Comparison of ENCODE assay signal across 1 cellular context in genomic region chr17:82227629-82228277, GRCh38.
TF ChIP-seq lines count a peak whose summit lies in the region.

No MANE protein-coding gene starts in this region.

TF ChIP-seq in IMR-90, 13 proteins besides CTCF, POLR2A, EP300 and RAD21 (continued from another document):
- TF ChIP-seq MXI1 (IDR thresholded peaks at IDR 0.05; ENCODE audit: borderline replicate concordance, low read depth, low read length) (no peak), SMC3 (IDR thresholded peaks at IDR 0.05; ENCODE audit: low read depth, low read length) (no peak), MAFK (IDR thresholded peaks at IDR 0.05; ENCODE audit: low read depth, low read length) (no peak), RFX5 (IDR thresholded peaks at IDR 0.05; ENCODE audit: low read depth, low read length) (no peak), MAZ (IDR thresholded peaks at IDR 0.05; ENCODE audit: borderline replicate concordance, low read depth, low read length) (no peak), NFE2L2 (IDR thresholded peaks at IDR 0.05; ENCODE audit: low read depth, low read length) (no peak), CEBPB (IDR thresholded peaks at IDR 0.05; ENCODE audit: low read depth, low read length) (no peak), CHD1 (IDR thresholded peaks at IDR 0.05; ENCODE audit: low read depth, low read length) (no peak), FOS (IDR thresholded peaks at IDR 0.05; ENCODE audit: low read depth, low read length) (no peak)
- TF ChIP-seq, protein P1, sequence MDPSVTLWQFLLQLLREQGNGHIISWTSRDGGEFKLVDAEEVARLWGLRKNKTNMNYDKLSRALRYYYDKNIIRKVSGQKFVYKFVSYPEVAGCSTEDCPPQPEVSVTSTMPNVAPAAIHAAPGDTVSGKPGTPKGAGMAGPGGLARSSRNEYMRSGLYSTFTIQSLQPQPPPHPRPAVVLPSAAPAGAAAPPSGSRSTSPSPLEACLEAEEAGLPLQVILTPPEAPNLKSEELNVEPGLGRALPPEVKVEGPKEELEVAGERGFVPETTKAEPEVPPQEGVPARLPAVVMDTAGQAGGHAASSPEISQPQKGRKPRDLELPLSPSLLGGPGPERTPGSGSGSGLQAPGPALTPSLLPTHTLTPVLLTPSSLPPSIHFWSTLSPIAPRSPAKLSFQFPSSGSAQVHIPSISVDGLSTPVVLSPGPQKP (IDR thresholded peaks at IDR 0.05; ENCODE audit: borderline replicate concordance, low read depth, low read length) = no peak
